In genomic region chr22:25895678-25896077, GRCh38 we compare ENCODE assay signal across 25 cellular contexts.
"Had no signal": no experiment of that assay in that cellular context is flagged by ENCODE, and none has a peak within 500 bp of the region (broad histone marks: within the 10 kb centered on the region; RNA-seq: fewer than 3 reads in every experiment).

No MANE protein-coding gene starts in this region.

- H3K4me2 ChIP-seq: KMS-11 had no signal

- H3K27ac ChIP-seq: KMS-11 had no signal

- H3K4me3 ChIP-seq: MG63 had no signal

- H3K9me3 ChIP-seq: MG63 had no signal

- DNase-seq: Kasumi-1, MG63, MM.1S, MV-4-11, NCI-H1048, NCI-H1105, NCI-H1417 treated with DMSO at 0.1 percent for 48 hours, NCI-H1436, NCI-H1436 treated with DMSO at 0.1 percent for 48 hours, NCI-H1694, NCI-H1694 treated with DMSO at 0.1 percent for 48 hours, NCI-H187, NCI-H187 treated with DMSO at 0.1 percent for 48 hours, NCI-H2029, NCI-H2029 treated with DMSO at 0.1 percent for 48 hours, NCI-H2081, NCI-H2081 treated with DMSO at 0.1 percent for 48 hours, NCI-H2171, NCI-H2227 treated with DMSO at 0.1 percent for 48 hours, NCI-H226, NCI-H345, NCI-H446, NCI-H446 treated with DMSO at 0.1 percent for 48 hours, NCI-H510A had no signal

- H3K36me3 ChIP-seq: MG63 had no signal

- H3K9ac ChIP-seq: KMS-11 had no signal
